Comparison of ENCODE assay signal across 1 cellular context in genomic region chr12:11863478-11863906, GRCh38.
TF ChIP-seq lines count a peak whose summit lies in the region.

No MANE protein-coding gene starts in this region.

TF ChIP-seq in GM23338, 12 proteins besides CTCF, POLR2A, EP300 and RAD21 (continued from another document):
- TF ChIP-seq ETS1 (IDR thresholded peaks at IDR 0.05) (no peak), ZNF114 (CRISPR knock-in tag; IDR thresholded peaks at IDR 0.05) (no peak), ZNF331 (CRISPR knock-in tag; IDR thresholded peaks at IDR 0.05; ENCODE audit: low read depth) (no peak), EZH2 (IDR thresholded peaks at IDR 0.05; ENCODE audit: low read depth, unreplicated experiment) (no peak), REST (IDR thresholded peaks at IDR 0.05; ENCODE audit: unreplicated experiment) (no peak), NANOG (IDR thresholded peaks at IDR 0.05; ENCODE audit: borderline replicate concordance) (no peak)
TF ChIP-seq in GM23338: peak in this region for 0.
